In the genomic region with DNA sequence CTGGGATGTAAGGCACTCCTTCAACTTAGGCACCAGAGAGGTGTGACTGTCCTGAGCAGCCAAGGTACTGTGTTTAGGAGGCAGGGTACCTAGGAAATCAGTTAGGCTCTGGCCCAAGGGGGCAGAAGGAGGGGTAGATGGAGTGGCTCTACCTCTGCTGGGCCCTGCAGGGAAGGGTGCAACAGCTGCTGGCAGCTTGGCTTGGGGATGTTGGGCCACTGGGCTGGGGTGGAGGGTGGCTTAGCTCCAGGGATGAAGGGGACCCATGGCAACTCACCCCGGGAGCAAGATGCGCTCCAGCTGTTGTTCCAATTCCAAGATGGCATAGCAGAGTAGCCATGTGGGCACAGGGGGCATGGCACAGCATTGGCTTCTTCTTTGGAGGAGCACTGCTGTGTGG, we compare ENCODE assay signal across 25 cellular contexts. TPM values are rescaled to one million over a fixed set of nuclear protein-coding genes. Genes with fewer than 3 reads are reported as not detected.
"Had no signal": no experiment of that assay in that cellular context is flagged by ENCODE, and none has a peak within 500 bp of the region (broad histone marks: within the 10 kb centered on the region; RNA-seq: fewer than 3 reads in every experiment).

No MANE protein-coding gene starts in this region.

- H3K36me3 ChIP-seq: ascending aorta, brain microvascular endothelial cell, right lobe of liver, upper lobe of left lung had no signal

- H3K27ac ChIP-seq: ascending aorta, brain microvascular endothelial cell, hepatocyte, right lobe of liver, skin epidermis, upper lobe of left lung had no signal

- H3K4me2 ChIP-seq: hepatocyte had no signal

- FAIRE-seq: frontal cortex had no signal

- H3K27me3 ChIP-seq: ascending aorta, hepatocyte, right lobe of liver, upper lobe of left lung had no signal

- H2AFZ ChIP-seq: hepatocyte had no signal

- H3K79me2 ChIP-seq: hepatocyte had no signal

- H3K4me3 ChIP-seq: ascending aorta, hepatocyte, right lobe of liver, skin epidermis, upper lobe of left lung had no signal

- DNase-seq: activated CD4-positive, alpha-beta memory T cell treated with anti-CD3 and anti-CD28 coated beads for 36 hours; activated CD4-positive, alpha-beta T cell treated with anti-CD3 and anti-CD28 coated beads for 48 hours; activated CD4-positive, CD25-positive, alpha-beta regulatory T cell; activated T-cell treated with anti-CD3 and anti-CD28 coated beads for 4 hours; brain microvascular endothelial cell; central memory CD4-positive, alpha-beta T cell; effector memory CD4-positive, alpha-beta T cell; glutamatergic neuron; left cardiac atrium; right lobe of liver; stimulated activated CD4-positive, alpha-beta T cell treated with anti-CD3 and anti-CD28 coated beads, Interleukin-2, amount 100 ng/mL, for 24 hours; stimulated activated naive B cell treated with anti-CD40 and anti-IgM and Interleukin-4, amounts not matched to agents 10 μg/mL and 1 μg/mL and 100 μg/mL, for 72 hours; T-helper 9 cell; upper lobe of left lung had no signal

- ATAC-seq: activated naive CD4-positive, alpha-beta T cell treated with anti-CD3 and anti-CD28 coated beads, Interleukin-2, amount 50 U/mL, for 72 hours; stimulated activated naive B cell treated with anti-CD40 and anti-IgM and Interleukin-4, amounts not matched to agents 10 μg/mL and 1 μg/mL and 100 μg/mL, for 72 hours had no signal

- H3K9me3 ChIP-seq: ascending aorta, right lobe of liver had no signal

- H3K4me1 ChIP-seq: ascending aorta, right lobe of liver, upper lobe of left lung had no signal

RNA-seq across cellular contexts. Expression of gene NEURL1, which starts 42.1 kb away (rescaled TPM):
- total RNA-seq: ascending aorta had no signal

RNA-seq across cellular contexts. Expression of gene CALHM3, which starts 56.6 kb away (rescaled TPM):
- total RNA-seq: activated CD4-positive, alpha-beta memory T cell treated with anti-CD3 and anti-CD28 coated beads for 36 hours; activated naive CD4-positive, alpha-beta T cell treated with anti-CD3 and anti-CD28 coated beads, Interleukin-2, amount 50 U/mL, for 72 hours; activated T-helper 1 cell treated with anti-CD3 and anti-CD28 coated beads, Interleukin-12 subunit alpha, Interleukin-12 subunit beta, Interleukin-2, Interleukin-4 antibody, amounts not matched to agents 30 ng/mL and 10 ng/mL and 1 ng/mL, durations not matched to agents 14 hours and 24 hours and 36 hours; ascending aorta; dermis microvascular lymphatic vessel endothelial cell; frontal cortex; hepatocyte; left cardiac atrium; mononuclear cell; myocyte; right lobe of liver had no signal
- polyA plus RNA-seq: esophagus, hepatocyte, liver had no signal
